In the genomic region with DNA sequence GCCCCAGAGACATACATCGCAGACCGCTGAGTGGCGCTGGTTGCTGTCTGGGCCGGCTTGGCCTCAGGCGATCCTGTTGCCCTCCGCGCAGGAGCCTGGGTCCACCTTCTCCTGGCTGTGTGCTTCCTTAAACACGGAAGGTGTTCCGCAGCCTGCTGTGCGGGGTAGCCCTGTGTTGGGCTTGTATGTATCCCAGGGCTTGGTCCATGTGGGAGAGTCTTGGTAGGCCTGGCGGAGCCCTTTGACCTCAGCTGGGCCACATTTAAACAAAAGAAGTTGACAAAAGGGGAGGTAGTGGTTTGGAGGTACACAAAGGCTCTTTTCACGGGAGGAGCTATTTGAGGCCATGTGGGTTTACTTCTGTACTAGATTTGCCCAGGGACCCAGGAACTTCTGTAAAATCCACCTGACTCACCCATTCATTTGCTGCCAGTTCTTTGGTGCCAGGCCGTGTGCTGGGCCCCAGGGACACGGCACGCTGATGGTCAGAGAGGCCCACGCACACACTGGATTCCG, we compare ENCODE assay signal across 20 cellular contexts. TPM values are rescaled to one million over a fixed set of nuclear protein-coding genes. Genes with fewer than 3 reads are reported as not detected.
A peak's percentile ranks its signal among the peaks of the same experiment; 100 is the strongest.
DNase-seq lines count a peak whose midpoint lies in the region; ATAC-seq and TF ChIP-seq lines count a peak whose summit lies in the region.
"Had no signal": no experiment of that assay in that cellular context is flagged by ENCODE, and none has a peak within 500 bp of the region (broad histone marks: within the 10 kb centered on the region; RNA-seq: fewer than 3 reads in every experiment).

No MANE protein-coding gene starts in this region.

- no peaks in the 10 kb centered on the region for H3K27me3 ChIP-seq in spleen (replicated peaks in 1 of 7)
- no peaks in the 10 kb centered on the region for H3K27me3 ChIP-seq in upper lobe of right lung
- H3K27me3 ChIP-seq: esophagus squamous epithelium, gastroesophageal sphincter, upper lobe of left lung had no signal

- H3K36me3 ChIP-seq in spleen (no peaks in the 10 kb centered on the region), upper lobe of right lung (no peaks in the 10 kb centered on the region)
- H3K36me3 ChIP-seq: esophagus squamous epithelium, upper lobe of left lung had no signal

- ATAC-seq in esophagus mucosa (peak; percentile 7), upper lobe of right lung (no peak)
- ATAC-seq: gastroesophageal sphincter had no signal

- H3K9me3 ChIP-seq in spleen (no peaks in the 10 kb centered on the region), upper lobe of right lung (no peaks in the 10 kb centered on the region)
- H3K9me3 ChIP-seq: esophagus squamous epithelium, gastroesophageal sphincter, psoas muscle, upper lobe of left lung had no signal

- 89 to 97% (median 92%) methylated on average over 16 to 17 of the region's 17 CpGs for WGBS in spleen, 5 donors

- TF ChIP-seq CTCF in NB4 (IDR thresholded peaks at IDR 0.05; ENCODE audit: low read depth, low read length) (no peak), spleen (IDR thresholded peaks at IDR 0.05 in 8 of 11, conservative IDR thresholded peaks at IDR 0.05 in 3 of 11) (no peak), upper lobe of right lung (IDR thresholded peaks at IDR 0.05) (no peak)

- no peak overlapping the region for H3K4me3 ChIP-seq in NB4 (ENCODE audit: low read depth, low read length)
- no peak overlapping the region for H3K4me3 ChIP-seq in spleen
- no peak overlapping the region for H3K4me3 ChIP-seq in upper lobe of right lung
- H3K4me3 ChIP-seq: esophagus squamous epithelium, gastroesophageal sphincter, PC-9, psoas muscle, skin epidermis, upper lobe of left lung had no signal

- no peak overlapping the region for H3K4me3 Mint-ChIP-seq in T-helper 2 cell treated with Interferon-gamma antibody and Interleukin-4, amounts not matched to agents 5 μg/mL and 100 μg/mL, for 36 hours
- H3K4me3 Mint-ChIP-seq: activated naive CD8-positive, alpha-beta T cell had no signal

- no peaks in the 10 kb centered on the region for H3K27me3 Mint-ChIP-seq in T-helper 2 cell treated with Interferon-gamma antibody and Interleukin-4, amounts not matched to agents 5 μg/mL and 100 μg/mL, for 36 hours (ENCODE audit: low read depth)
- H3K27me3 Mint-ChIP-seq: activated naive CD8-positive, alpha-beta T cell had no signal

- peaks cover 6% of the 10 kb centered on the region for H3K36me3 Mint-ChIP-seq in T-helper 2 cell treated with Interferon-gamma antibody and Interleukin-4, amounts not matched to agents 5 μg/mL and 100 μg/mL, for 36 hours (ENCODE audit: low read depth)
- H3K36me3 Mint-ChIP-seq: activated naive CD8-positive, alpha-beta T cell had no signal

- TF ChIP-seq POLR2A in NB4 (IDR thresholded peaks at IDR 0.05; ENCODE audit: extremely low read depth, insufficient read length): no peak
- no peak for TF ChIP-seq POLR2A in spleen (IDR thresholded peaks at IDR 0.05)

- H3K9me3 Mint-ChIP-seq in T-helper 2 cell treated with Interferon-gamma antibody and Interleukin-4, amounts not matched to agents 5 μg/mL and 100 μg/mL, for 36 hours: peaks cover 4% of the 10 kb centered on the region

- H3K27ac ChIP-seq in spleen (no peak overlapping the region), upper lobe of right lung (no peak overlapping the region)
- H3K27ac ChIP-seq: esophagus squamous epithelium, gastroesophageal sphincter, PC-9, psoas muscle, skin epidermis, upper lobe of left lung had no signal

- no peak for DNase-seq in T-helper 2 cell treated with Interferon-gamma antibody and Interleukin-4, amounts not matched to agents 5 μg/mL and 100 μg/mL, for 36 hours (ENCODE audit: low spot score)
- DNase-seq in T-helper 2 cell: no peak
- DNase-seq in NB4 (ENCODE audit: low read depth): peak; percentile 59
- peak; percentile 64 for DNase-seq in spleen
- no peak for DNase-seq in NCI-H2171 treated with DMSO at 0.1 percent for 48 hours (lab: John Stamatoyannopoulos, UW)
- no peak for DNase-seq in upper lobe of right lung
- no peak for DNase-seq in 8988T
- DNase-seq: effector memory CD4-positive, alpha-beta T cell; esophagus squamous epithelium; GDM1; NCI-H187 treated with DMSO at 0.1 percent for 48 hours; NCI-H226; PC-9; psoas muscle; stimulated activated CD4-positive, alpha-beta T cell treated with anti-CD3 and anti-CD28 coated beads, Interleukin-4, amount 100 ng/mL, for 1 hour had no signal

- H3K4me1 ChIP-seq in spleen (peaks cover 21 to 53% (median 37%) of the 10 kb centered on the region in 6 donors), upper lobe of right lung (peaks cover 20% of the 10 kb centered on the region)
- H3K4me1 ChIP-seq: psoas muscle had no signal

- peaks cover 35% of the 10 kb centered on the region for H3K4me1 Mint-ChIP-seq in T-helper 2 cell treated with Interferon-gamma antibody and Interleukin-4, amounts not matched to agents 5 μg/mL and 100 μg/mL, for 36 hours (ENCODE audit: low read depth)

- peak overlapping the region; percentile 52 for H3K27ac Mint-ChIP-seq in T-helper 2 cell treated with Interferon-gamma antibody and Interleukin-4, amounts not matched to agents 5 μg/mL and 100 μg/mL, for 36 hours
- H3K27ac Mint-ChIP-seq: activated naive CD8-positive, alpha-beta T cell had no signal

- intact Hi-C loops in spleen (cut with DNase I; ENCODE audit: low total_unique reads) (no loop called here), upper lobe of right lung (cut with DNase I) (no loop called here)

RNA-seq across cellular contexts. Expression of a gene that starts 11.0 kb away (rescaled TPM):
- 37.7 TPM for total RNA-seq in esophagus mucosa
- total RNA-seq in spleen: 10 to 100 TPM; 20.8 to 46.1 (median 33.1) TPM
- polyA plus RNA-seq in spleen: 10 to 100 TPM; 16.0 to 26.3 (median 21.5) TPM
- total RNA-seq in upper lobe of right lung: 71.4 TPM

Comparison
In these comparisons a context has a peak if more than half of its experiments do, and no peak if none do; other contexts are left out.
1. DNase-seq: peak in NB4 (single experiment) and spleen (single experiment); none in T-helper 2 cell treated with Interferon-gamma antibody and Interleukin-4, amounts not matched to agents 5 μg/mL and 100 μg/mL, for 36 hours (single experiment), T-helper 2 cell (0 of 5), NCI-H2171 treated with DMSO at 0.1 percent for 48 hours (single experiment), upper lobe of right lung (single experiment) and 8988T (single experiment).